14 cellular contexts compared by ENCODE assay signal in the genomic region with DNA sequence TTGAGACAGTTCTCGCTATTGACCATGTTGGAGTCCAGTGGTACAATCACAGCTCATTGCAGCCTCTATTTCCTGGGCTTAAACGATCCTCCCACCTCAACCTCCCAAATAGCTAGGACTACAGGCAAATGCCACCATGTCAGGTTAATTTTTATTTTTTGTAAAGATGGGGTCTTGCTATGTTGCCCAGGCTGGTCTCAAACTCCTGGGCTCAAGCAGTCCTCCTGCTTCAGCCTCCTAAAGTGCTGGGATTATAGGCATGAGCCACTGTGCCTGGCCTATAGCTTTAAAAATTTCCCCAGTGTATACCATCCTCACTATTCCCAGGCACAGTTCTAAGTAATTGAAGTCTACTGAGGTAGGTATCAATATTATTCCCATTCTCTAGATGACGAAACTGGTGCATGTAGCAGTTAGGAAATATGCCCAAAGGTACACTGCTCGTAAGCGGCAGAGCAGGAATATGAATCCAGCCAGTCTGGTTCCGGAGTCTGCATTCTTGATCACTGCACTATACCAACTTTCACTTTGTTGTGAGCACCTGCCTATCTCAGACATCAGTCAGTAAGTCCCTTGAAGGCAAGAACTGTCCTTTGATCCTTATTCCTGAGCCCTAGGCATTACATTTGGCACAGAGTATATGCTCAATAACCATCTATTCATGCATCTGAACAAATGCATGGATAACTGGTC. TPM values are rescaled to one million over a fixed set of nuclear protein-coding genes. Genes with fewer than 3 reads are reported as not detected.
A peak's percentile ranks its signal among the peaks of the same experiment; 100 is the strongest.
DNase-seq lines count a peak whose midpoint lies in the region; ATAC-seq, FAIRE-seq and TF ChIP-seq lines count a peak whose summit lies in the region.
"Had no signal": no experiment of that assay in that cellular context is flagged by ENCODE, and none has a peak within 500 bp of the region (broad histone marks: within the 10 kb centered on the region; RNA-seq: fewer than 3 reads in every experiment).

No MANE protein-coding gene starts in this region.

- no peak overlapping the region; the same call in 1 of the 2 replicates for H3K4me3 Mint-ChIP-seq in HFFc6
- peak overlapping the region; percentile 14 for H3K4me3 Mint-ChIP-seq in astrocyte (ENCODE audit: unreplicated experiment)
- no peak overlapping the region for H3K4me3 Mint-ChIP-seq in natural killer cell
- H3K4me3 Mint-ChIP-seq: activated CD4-positive, alpha-beta T cell treated with anti-CD3 and anti-CD28 coated beads, Interleukin-2, amount 10 ng/mL, durations not matched to agents 7 days and 5 days; CD14-positive monocyte; naive thymus-derived CD8-positive, alpha-beta T cell had no signal

- no peak for FAIRE-seq in astrocyte (lab: Jason Lieb, UNC)
- FAIRE-seq in keratinocyte (lab: Jason Lieb, UNC): peak; percentile 51
- FAIRE-seq: GM19239 had no signal

- no peaks in the 10 kb centered on the region for H3K9me1 ChIP-seq in keratinocyte (ENCODE audit: control insufficient read depth, extremely low read depth, insufficient read depth, low read length)

- H3K4me3 ChIP-seq in astrocyte (ENCODE audit: insufficient read depth, low read depth, low read length) (no peak overlapping the region), keratinocyte (ENCODE audit: control insufficient read depth in 2 of 3, extremely low read depth in 1 of 3, insufficient read depth in 2 of 3, low read depth in 1 of 3, low read length in 3 of 3) (no peak overlapping the region), stomach (no peak overlapping the region)

- H3K27me3 ChIP-seq in astrocyte (ENCODE audit: insufficient read depth, low read length): no peaks in the 10 kb centered on the region
- no peaks in the 10 kb centered on the region for H3K27me3 ChIP-seq in keratinocyte (ENCODE audit: control insufficient read depth, extremely low read depth, insufficient read depth, low read length)
- no peaks in the 10 kb centered on the region for H3K27me3 ChIP-seq in stomach

- peak overlapping the region; percentile 53 for H3K9ac ChIP-seq in astrocyte (ENCODE audit: low read length)
- H3K9ac ChIP-seq in keratinocyte (ENCODE audit: control insufficient read depth, extremely low read depth, insufficient read depth, low read length): no peak overlapping the region

- no peaks in the 10 kb centered on the region for H4K20me1 ChIP-seq in astrocyte (ENCODE audit: insufficient read depth, low read length)
- no peaks in the 10 kb centered on the region for H4K20me1 ChIP-seq in keratinocyte (ENCODE audit: control insufficient read depth, extremely low read depth, insufficient read depth, low read length)

- H3K79me2 ChIP-seq in astrocyte (ENCODE audit: insufficient read depth, low read length): no peaks in the 10 kb centered on the region
- no peaks in the 10 kb centered on the region for H3K79me2 ChIP-seq in keratinocyte (ENCODE audit: control insufficient read depth, insufficient read depth, low read length)

- H3K9me3 Mint-ChIP-seq in HFFc6 (no peaks in the 10 kb centered on the region), astrocyte (ENCODE audit: unreplicated experiment) (no peaks in the 10 kb centered on the region), natural killer cell (no peaks in the 10 kb centered on the region)
- H3K9me3 Mint-ChIP-seq: activated CD4-positive, alpha-beta T cell treated with anti-CD3 and anti-CD28 coated beads, Interleukin-2, amount 10 ng/mL, durations not matched to agents 7 days and 5 days; CD14-positive monocyte; naive thymus-derived CD8-positive, alpha-beta T cell had no signal

- peak overlapping the region; percentile 76 for H3K27ac ChIP-seq in astrocyte (ENCODE audit: low read depth, low read length)
- H3K27ac ChIP-seq in keratinocyte (ENCODE audit: control insufficient read depth, insufficient read depth, low read length): no peak overlapping the region
- H3K27ac ChIP-seq in stomach: peak overlapping the region in 2 of 5 donors; percentile 27 to 77

- H3K4me1 ChIP-seq in astrocyte (ENCODE audit: insufficient read depth, low read length) (peaks cover 58% of the 10 kb centered on the region), keratinocyte (ENCODE audit: control insufficient read depth, extremely low read depth, insufficient read depth, low read length) (peaks cover 28% of the 10 kb centered on the region), stomach (peaks cover 29 to 74% (median 52%) of the 10 kb centered on the region in 4 donors)

- peak overlapping the region; percentile 93; the same call in 1 of the 2 replicates for H3K27ac Mint-ChIP-seq in HFFc6
- H3K27ac Mint-ChIP-seq in astrocyte (ENCODE audit: unreplicated experiment): no peak overlapping the region
- H3K27ac Mint-ChIP-seq in natural killer cell: no peak overlapping the region
- H3K27ac Mint-ChIP-seq: activated CD4-positive, alpha-beta T cell treated with anti-CD3 and anti-CD28 coated beads, Interleukin-2, amount 10 ng/mL, durations not matched to agents 7 days and 5 days; CD14-positive monocyte; naive thymus-derived CD8-positive, alpha-beta T cell had no signal

- intact Hi-C loops in stomach (cut with DNase I; ENCODE audit: low total_unique reads) (loop anchor here (10.0 kb wide), 1 partner anchor 211 kb away; no protein-coding TSS in a partner anchor), natural killer cell (cut with micrococcal nuclease) (no loop called here)

- H3K4me1 Mint-ChIP-seq in HFFc6 (ENCODE audit: low read depth) (peaks cover 69% of the 10 kb centered on the region), astrocyte (ENCODE audit: low read depth, unreplicated experiment) (peaks cover 78% of the 10 kb centered on the region), natural killer cell (no peaks in the 10 kb centered on the region)
- H3K4me1 Mint-ChIP-seq: activated CD4-positive, alpha-beta T cell treated with anti-CD3 and anti-CD28 coated beads, Interleukin-2, amount 10 ng/mL, durations not matched to agents 7 days and 5 days had no signal

- dilution Hi-C loops in keratinocyte (cut with MboI; ENCODE audit: extremely low pct_ligation_motif_present, low sequenced_read_pairs): no loop called here

- no peak for ATAC-seq in natural killer cell
- ATAC-seq in HG02678 (IDR thresholded peaks at IDR 0.05; ENCODE audit: unreplicated experiment): no peak
- ATAC-seq: naive thymus-derived CD8-positive, alpha-beta T cell had no signal

- H3K36me3 Mint-ChIP-seq in HFFc6 (ENCODE audit: low read depth) (no peaks in the 10 kb centered on the region), astrocyte (ENCODE audit: low read depth, unreplicated experiment) (no peaks in the 10 kb centered on the region), natural killer cell (no peaks in the 10 kb centered on the region)
- H3K36me3 Mint-ChIP-seq: CD14-positive monocyte; naive thymus-derived CD8-positive, alpha-beta T cell had no signal

- H3K36me3 ChIP-seq in astrocyte (ENCODE audit: insufficient read depth, low read length) (no peaks in the 10 kb centered on the region), keratinocyte (ENCODE audit: control insufficient read depth in 2 of 2, extremely low read depth in 1 of 2, insufficient read depth in 2 of 2, low read length in 2 of 2) (no peaks in the 10 kb centered on the region), stomach (no peaks in the 10 kb centered on the region)

- WGBS in stomach, 5 donors: 69 to 89% (median 70%) methylated on average over 4 to 6 of the region's 6 CpGs

- peaks cover 5% of the 10 kb centered on the region for H3K27me3 Mint-ChIP-seq in HFFc6 (ENCODE audit: insufficient read depth)
- no peaks in the 10 kb centered on the region for H3K27me3 Mint-ChIP-seq in astrocyte (ENCODE audit: low read depth, unreplicated experiment)
- H3K27me3 Mint-ChIP-seq in natural killer cell (ENCODE audit: low read depth in 2 of 2): no peaks in the 10 kb centered on the region

- TF ChIP-seq CTCF in HFFc6 (IDR thresholded peaks at IDR 0.05): no peak
- TF ChIP-seq CTCF in astrocyte (IDR thresholded peaks at IDR 0.05; ENCODE audit: insufficient read depth, low read depth, low read length): no peak
- TF ChIP-seq CTCF in keratinocyte (optimal IDR thresholded peaks at IDR 0.05 in 1 of 3, IDR thresholded peaks at IDR 0.05 in 1 of 3, conservative IDR thresholded peaks at IDR 0.05 in 1 of 3; ENCODE audit: extremely low read depth in 1 of 3, insufficient read depth in 2 of 3, low read length in 3 of 3): no peak
- TF ChIP-seq CTCF in stomach (IDR thresholded peaks at IDR 0.05): no peak
- TF ChIP-seq CTCF in natural killer cell (IDR thresholded peaks at IDR 0.05): no peak

- TF ChIP-seq EP300 in stomach (IDR thresholded peaks at IDR 0.05): no peak

- DNase-seq in HFFc6 (no peak), astrocyte (ENCODE audit: low read depth) (no peak), keratinocyte (ENCODE audit: low read depth, low spot score) (no peak), stomach (peak; percentile 30), NOMO-1 (lab: John Stamatoyannopoulos, UW; ENCODE audit: unreplicated experiment in 2 of 2) (no peak), natural killer cell (no peak), NCI-H1092 treated with DMSO at 0.1 percent for 48 hours (lab: John Stamatoyannopoulos, UW) (no peak)
- DNase-seq: activated CD4-positive, alpha-beta T cell treated with anti-CD3 and anti-CD28 coated beads, Interleukin-2, amount 10 ng/mL, durations not matched to agents 7 days and 5 days; DMS53; naive thymus-derived CD8-positive, alpha-beta T cell; NCI-H2081 treated with DMSO at 0.1 percent for 48 hours had no signal

- H3K4me2 ChIP-seq in astrocyte (ENCODE audit: low read length) (peak overlapping the region; percentile 72), keratinocyte (ENCODE audit: control insufficient read depth, extremely low read depth, insufficient read depth, low read depth, low read length) (peak overlapping the region; percentile 55)

- TF ChIP-seq POLR2A in stomach (IDR thresholded peaks at IDR 0.05): no peak

- H3K9me3 ChIP-seq in astrocyte (ENCODE audit: insufficient read depth, low read depth, low read length): no peaks in the 10 kb centered on the region
- H3K9me3 ChIP-seq in keratinocyte (ENCODE audit: control insufficient read depth, low read depth, low read length): no peaks in the 10 kb centered on the region
- H3K9me3 ChIP-seq in stomach: no peaks in the 10 kb centered on the region

- H2AFZ ChIP-seq in astrocyte (ENCODE audit: low read depth, low read length) (no peak overlapping the region), keratinocyte (ENCODE audit: control insufficient read depth, low read length) (no peak overlapping the region)

RNA-seq across cellular contexts. Expression of a gene that starts 11.5 kb away (rescaled TPM):
- 100 to 1,000 TPM; 219 to 277 (median 246) TPM for total RNA-seq in HFFc6 (2021; fragmentation: NEBNext Ultra II Directional; extraction: Animal tissue kit (Norgen Biotek cat#: 25700))
- total RNA-seq in astrocyte (269 and 275 TPM in 2 replicates), stomach (100 to 1,000 TPM in 4 of 5 donors, 10 to 100 TPM in 1; 68.9 to 269 (median 130) TPM), natural killer cell (100 to 1,000 TPM in 1 of 3 donors, 10 to 100 TPM in 2; 83.1 to 116 (median 93.0) TPM)
- polyA plus RNA-seq in keratinocyte (220 to 441 TPM (median 254 TPM) in 3 replicates), stomach (100 to 1,000 TPM; 169 to 289 (median 267) TPM)
- 51.0 TPM for polyA plus RNA-seq in keratinocyte (2011; ENCODE audit: low read depth)
- 220 and 427 TPM in 2 replicates for polyA plus RNA-seq in keratinocyte (2011; cell fraction: cytosol; rRNA removed)
- 101 and 152 TPM in 2 replicates for polyA plus RNA-seq in keratinocyte (2011; cell fraction: nucleus; rRNA removed)
- 135 and 194 TPM in 2 replicates for polyA plus RNA-seq in keratinocyte (2012; ENCODE audit: low replicate concordance)
- 44.3 to 91.9 TPM (median 51.3 TPM) in 3 replicates for polyA minus RNA-seq in keratinocyte
- polyA minus RNA-seq in keratinocyte (2011; cell fraction: cytosol; rRNA and poly(A)+ RNA removed): 143 TPM
- polyA minus RNA-seq in keratinocyte (2011; cell fraction: nucleus; rRNA and poly(A)+ RNA removed): 17.2 and 28.7 TPM in 2 replicates

RNA-seq across cellular contexts. Expression of a gene that starts 43.8 kb away (rescaled TPM):
- 10 to 100 TPM; 30.3 to 38.7 (median 34.9) TPM for total RNA-seq in HFFc6 (2021; fragmentation: NEBNext Ultra II Directional; extraction: Animal tissue kit (Norgen Biotek cat#: 25700))
- total RNA-seq in astrocyte: 82.8 and 96.9 TPM in 2 replicates
- 4.7 to 12.1 TPM (median 6.4 TPM) in 3 replicates for polyA plus RNA-seq in keratinocyte
- polyA plus RNA-seq in keratinocyte (2011; ENCODE audit: low read depth): 2.0 TPM
- polyA plus RNA-seq in keratinocyte (2011; cell fraction: cytosol; rRNA removed): 6.2 and 6.9 TPM in 2 replicates
- 11.5 and 16.9 TPM in 2 replicates for polyA plus RNA-seq in keratinocyte (2011; cell fraction: nucleus; rRNA removed)
- polyA plus RNA-seq in keratinocyte (2012; ENCODE audit: low replicate concordance): 12.5 and 13.9 TPM in 2 replicates
- 3.5 to 10.1 TPM (median 4.1 TPM) in 3 replicates for polyA minus RNA-seq in keratinocyte
- polyA minus RNA-seq in keratinocyte (2011; cell fraction: cytosol; rRNA and poly(A)+ RNA removed): 3.8 TPM
- polyA minus RNA-seq in keratinocyte (2011; cell fraction: nucleus; rRNA and poly(A)+ RNA removed): 5.6 and 6.6 TPM in 2 replicates
- total RNA-seq in stomach: 10 to 100 TPM; 13.0 to 94.6 (median 42.6) TPM
- polyA plus RNA-seq in stomach: 10 to 100 TPM; 19.9 to 69.6 (median 26.1) TPM
- 1 to 10 TPM; 1.1 to 2.3 (median 1.5) TPM for total RNA-seq in natural killer cell

Comparison
In these comparisons a context has a peak if more than half of its experiments do, and no peak if none do; other contexts are left out.
1. RNA of a gene that starts 43.8 kb away (total RNA-seq): 82.8 to 96.9 TPM in astrocyte, 13.0 to 94.6 TPM in stomach and 30.3 to 38.7 TPM in HFFc6; 1.1 to 2.3 TPM in natural killer cell; every median in the first group is over 4 times any median in the second.